ENCODE assay signal across 8 cellular contexts in genomic region chr10:133261726-133262325, GRCh38. TPM values are rescaled to one million over a fixed set of nuclear protein-coding genes. Genes with fewer than 3 reads are reported as not detected.
DNase-seq lines count a peak whose midpoint lies in the region; ATAC-seq and TF ChIP-seq lines count a peak whose summit lies in the region.

No MANE protein-coding gene starts in this region.

- H3K4me3 Mint-ChIP-seq in activated CD8-positive, alpha-beta T cell treated with anti-CD3 and anti-CD28 coated beads for 36 hours = peak overlapping the region; percentile 76

- in situ Hi-C loops in ACHN (cut with HindIII; ENCODE audit: low pct_ligation_motif_present, low pct_unique_long_range_greater_than_20kb, low sequenced_read_pairs) = no loop called here

- DNase-seq in ACHN (peak; percentile 74), NCI-H748 treated with DMSO at 0.1 percent for 48 hours (lab: John Stamatoyannopoulos, UW) (peak; percentile 37), lower lobe of right lung (peak; percentile 94)
- peak; percentile 91 for DNase-seq in activated CD8-positive, alpha-beta T cell treated with anti-CD3 and anti-CD28 coated beads for 36 hours
- DNase-seq in stimulated activated CD4-positive, alpha-beta T cell treated with anti-CD3 and anti-CD28 coated beads, TNF-alpha, amount 100 ng/mL, for 48 hours (ENCODE audit: low read depth in 3 of 3) = peak; percentile 72 to 84 (median 78)

- POLR2A ChIA-PET in activated CD8-positive, alpha-beta T cell treated with anti-CD3 and anti-CD28 coated beads for 36 hours (lab: Charles Lee) = interaction anchor here (1.4 to 4.6 kb wide), 3 partner anchors 10 to 15 kb away, joined by 4 to 46 read pairs (median 12); partner anchors contain the start of gene ADAM8

- intact Hi-C loops in activated CD8-positive, alpha-beta T cell treated with anti-CD3 and anti-CD28 coated beads for 36 hours (cut with micrococcal nuclease) = no loop called here
- intact Hi-C loops in lower lobe of right lung (cut with DNase I) = no loop called here

- ATAC-seq in HG03039 (IDR thresholded peaks at IDR 0.05; ENCODE audit: unreplicated experiment) = peak; percentile 69
- ATAC-seq in activated CD8-positive, alpha-beta T cell treated with anti-CD3 and anti-CD28 coated beads for 36 hours = peak; percentile 41
- ATAC-seq in lower lobe of right lung = peak; percentile 83 to 84

- H3K4me1 ChIP-seq in duodenal mucosa (ENCODE audit: control insufficient read depth in 1 of 2, insufficient read depth in 2 of 2, low read length in 2 of 2) (peaks cover 43 to 70% of the 10 kb centered on the region in 2 donors), lower lobe of right lung (peaks cover 62% of the 10 kb centered on the region)

- no peaks in the 10 kb centered on the region for H3K9me3 Mint-ChIP-seq in activated CD8-positive, alpha-beta T cell treated with anti-CD3 and anti-CD28 coated beads for 36 hours

- peaks cover 66% of the 10 kb centered on the region for H3K4me1 Mint-ChIP-seq in activated CD8-positive, alpha-beta T cell treated with anti-CD3 and anti-CD28 coated beads for 36 hours (ENCODE audit: low read depth)

- H3K36me3 Mint-ChIP-seq in activated CD8-positive, alpha-beta T cell treated with anti-CD3 and anti-CD28 coated beads for 36 hours (ENCODE audit: low read depth) = peaks cover 9% of the 10 kb centered on the region

- peak overlapping the region; percentile 43 to 69 for H3K9ac ChIP-seq in duodenal mucosa (ENCODE audit: low read depth in 1 of 2, low read length in 2 of 2)

- peaks cover 2% of the 10 kb centered on the region for H3K27me3 Mint-ChIP-seq in activated CD8-positive, alpha-beta T cell treated with anti-CD3 and anti-CD28 coated beads for 36 hours

- H3K4me3 ChIP-seq in duodenal mucosa (ENCODE audit: low read depth in 1 of 2, low read length in 2 of 2) = peak overlapping the region; percentile 62 to 71
- peak overlapping the region; percentile 65 for H3K4me3 ChIP-seq in lower lobe of right lung

- TF ChIP-seq POLR2A in GM18526 (IDR thresholded peaks at IDR 0.05; ENCODE audit: extremely low read depth, insufficient read length) = peak; percentile 41

- no peak for TF ChIP-seq CTCF in activated CD8-positive, alpha-beta T cell treated with anti-CD3 and anti-CD28 coated beads for 36 hours (IDR thresholded peaks at IDR 0.05)
- no peak for TF ChIP-seq CTCF in lower lobe of right lung (IDR thresholded peaks at IDR 0.05)

- H3K9me3 ChIP-seq in duodenal mucosa (ENCODE audit: control insufficient read depth in 1 of 2, low read length in 2 of 2) = no peaks in the 10 kb centered on the region
- H3K9me3 ChIP-seq in lower lobe of right lung = no peaks in the 10 kb centered on the region

- H3K27ac ChIP-seq in duodenal mucosa (ENCODE audit: low read depth, low read length) = peak overlapping the region; percentile 70
- H3K27ac ChIP-seq in lower lobe of right lung = peak overlapping the region; percentile 93

- H3K36me3 ChIP-seq in duodenal mucosa (ENCODE audit: control insufficient read depth in 1 of 2, insufficient read depth in 2 of 2, low read length in 2 of 2) (no peaks in the 10 kb centered on the region), lower lobe of right lung (no peaks in the 10 kb centered on the region)

- no peak overlapping the region for H3K27ac Mint-ChIP-seq in activated CD8-positive, alpha-beta T cell treated with anti-CD3 and anti-CD28 coated beads for 36 hours

- H3K27me3 ChIP-seq in duodenal mucosa (ENCODE audit: control insufficient read depth in 1 of 2, insufficient read depth in 2 of 2, low read length in 2 of 2) (peaks cover 0 to 5% of the 10 kb centered on the region in 2 donors), lower lobe of right lung (ENCODE audit: low read depth) (no peaks in the 10 kb centered on the region)

- CTCF ChIA-PET in activated CD8-positive, alpha-beta T cell treated with anti-CD3 and anti-CD28 coated beads for 36 hours (lab: Charles Lee) = interaction anchor here (0.6 to 1.1 kb wide), 3 partner anchors 45 to 118 kb away, joined by 3 read pairs; no protein-coding TSS in a partner anchor

RNA-seq across cellular contexts. Expression of gene ADAM8, which starts 14.8 kb away (rescaled TPM):
- 100 to 1,000 TPM; 106 to 115 TPM for total RNA-seq in activated CD8-positive, alpha-beta T cell treated with anti-CD3 and anti-CD28 coated beads for 36 hours
- total RNA-seq in lower lobe of right lung = 18.7 TPM

RNA-seq across cellular contexts. Expression of gene VENTX, which starts 24.2 kb away (rescaled TPM):
- total RNA-seq in activated CD8-positive, alpha-beta T cell treated with anti-CD3 and anti-CD28 coated beads for 36 hours = under 1 TPM in 1 of 2 experiments, not detected in 1; 0.09 TPM
- 4.5 TPM for total RNA-seq in lower lobe of right lung

RNA-seq across cellular contexts. Expression of gene UTF1, which starts 31.8 kb away (rescaled TPM):
- not detected for total RNA-seq in activated CD8-positive, alpha-beta T cell treated with anti-CD3 and anti-CD28 coated beads for 36 hours
- total RNA-seq in lower lobe of right lung = not detected

RNA-seq across cellular contexts. Expression of gene TUBGCP2, which starts 46.8 kb away (rescaled TPM):
- 10 to 100 TPM; 54.1 to 57.5 TPM for total RNA-seq in activated CD8-positive, alpha-beta T cell treated with anti-CD3 and anti-CD28 coated beads for 36 hours
- 54.5 TPM for total RNA-seq in lower lobe of right lung

RNA-seq across cellular contexts. Expression of gene ZNF511, which starts 46.9 kb away (rescaled TPM):
- total RNA-seq in activated CD8-positive, alpha-beta T cell treated with anti-CD3 and anti-CD28 coated beads for 36 hours = 10 to 100 TPM; 58.0 to 60.1 TPM
- 44.8 TPM for total RNA-seq in lower lobe of right lung

Comparison
In these comparisons a context has a peak if more than half of its experiments do, and no peak if none do; other contexts are left out.
1. Peak in every context shown above with its lines: DNase-seq, ATAC-seq, H3K4me3 ChIP-seq and H3K27ac ChIP-seq.
2. DNase-seq: peak in every context shown above with its lines; median percentile 94 in lower lobe of right lung; 91 in activated CD8-positive, alpha-beta T cell treated with anti-CD3 and anti-CD28 coated beads for 36 hours; 78 in stimulated activated CD4-positive, alpha-beta T cell treated with anti-CD3 and anti-CD28 coated beads, TNF-alpha, amount 100 ng/mL, for 48 hours; 74 in ACHN; 37 in NCI-H748 treated with DMSO at 0.1 percent for 48 hours.